In the genomic region with DNA sequence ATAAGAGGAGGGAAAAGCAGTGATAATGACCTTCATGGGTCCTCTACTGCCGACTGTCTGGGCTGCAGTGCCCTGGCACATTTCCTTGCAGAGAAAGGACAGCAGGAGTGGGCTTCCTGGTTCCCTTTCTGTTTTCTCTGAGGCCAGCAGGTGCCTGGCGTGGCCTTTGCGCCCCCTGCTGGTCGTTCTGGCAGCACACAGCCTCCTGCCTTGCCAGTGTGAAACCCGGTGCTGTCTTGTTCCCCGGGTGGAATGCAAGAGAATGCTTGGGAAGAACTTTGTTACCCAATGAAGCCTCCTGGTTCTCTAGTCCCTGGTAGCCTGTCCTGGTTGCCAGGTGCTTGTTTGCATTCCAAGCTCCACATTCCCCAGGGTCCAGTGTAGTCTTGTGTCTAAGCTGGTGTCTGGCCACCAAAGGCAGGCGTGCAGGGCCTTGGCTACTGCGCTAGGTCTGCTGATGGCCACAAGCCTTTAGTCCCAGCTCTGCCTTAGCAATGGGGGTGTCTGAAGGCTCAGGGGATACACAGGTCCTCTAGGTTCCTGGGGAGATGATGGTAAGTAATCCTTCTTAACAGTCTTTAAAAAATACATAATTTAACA, we compare ENCODE assay signal across 8 cellular contexts.
DNase-seq lines count a peak whose midpoint lies in the region; ATAC-seq and TF ChIP-seq lines count a peak whose summit lies in the region.

No MANE protein-coding gene starts in this region.

- H2BK5ac ChIP-seq in mesendoderm (ENCODE audit: low read length): peak overlapping the region; percentile 98

- intact Hi-C loops in dorsolateral prefrontal cortex (cut with DNase I): loop anchor here (5.0 to 10.0 kb wide), 3 partner anchors 1342 to 1692 kb away; no protein-coding TSS in a partner anchor

- H4K8ac ChIP-seq in mesendoderm (ENCODE audit: low read depth, low read length): no peak overlapping the region

- peaks cover 6% of the 10 kb centered on the region for H3K4me1 ChIP-seq in mesendoderm (ENCODE audit: control insufficient read depth, low read depth, low read length)

- peak; percentile 60 to 96 (median 92) for TF ChIP-seq CTCF in dorsolateral prefrontal cortex (IDR thresholded peaks at IDR 0.05 in 54 of 56, conservative IDR thresholded peaks at IDR 0.05 in 2 of 56; ENCODE audit: low read depth in 1 of 56, partially characterized antibody in 56 of 56)

- DNase-seq in NCI-H1436 (lab: John Stamatoyannopoulos, UW): peak; percentile 13
- no peak for DNase-seq in NCI-H1436 treated with DMSO at 0.1 percent for 48 hours (lab: John Stamatoyannopoulos, UW)
- DNase-seq in NCI-H345 treated with DMSO at 0.1 percent for 48 hours (lab: John Stamatoyannopoulos, UW; ENCODE audit: unreplicated experiment): peak; percentile 6
- DNase-seq in activated CD4-positive, alpha-beta T cell treated with anti-CD3 and anti-CD28 coated beads, Interleukin-2, amount 50 U/mL, for 1 hour: peak; percentile 52
- DNase-seq in dorsolateral prefrontal cortex: peak; percentile 37 to 83 (median 72)
- DNase-seq in mesendoderm: peak; percentile 91
- peak; percentile 1 to 17 for DNase-seq in stimulated activated CD8-positive, alpha-beta memory T cell treated with anti-CD3 and anti-CD28 coated beads, Interleukin-4, amount 100 ng/mL, for 1 hour (ENCODE audit: low read depth in 2 of 2, low spot score in 1 of 2)

- no peak overlapping the region for H3K23ac ChIP-seq in mesendoderm (ENCODE audit: low read length)

- H3K18ac ChIP-seq in mesendoderm (ENCODE audit: low read length): peak overlapping the region; percentile 4

- no peaks in the 10 kb centered on the region for H3K79me2 ChIP-seq in mesendoderm (ENCODE audit: control insufficient read depth, insufficient read depth, low read length)

- H3K27me3 ChIP-seq in dorsolateral prefrontal cortex (peaks cover 0 to 7% (median 0%) of the 10 kb centered on the region in 45 donors), mesendoderm (ENCODE audit: insufficient read depth, low read length, poor library complexity) (no peaks in the 10 kb centered on the region)

- peak overlapping the region; percentile 97 for H2AK5ac ChIP-seq in mesendoderm (ENCODE audit: low read length)

- no CpG with 5 or more reads among the region's 8 CpGs for WGBS in mesendoderm (ENCODE audit: extremely low coverage, insufficient coverage, low lambda C conversion rate)

- H3K4me3 ChIP-seq in dorsolateral prefrontal cortex: no peak overlapping the region
- H3K4me3 ChIP-seq in mesendoderm (ENCODE audit: low read length): no peak overlapping the region

- H3K79me1 ChIP-seq in mesendoderm (ENCODE audit: low read length): no peaks in the 10 kb centered on the region

- H4K5ac ChIP-seq in mesendoderm (ENCODE audit: low read length): no peak overlapping the region

- peak overlapping the region; percentile 88 for H3K4ac ChIP-seq in mesendoderm (ENCODE audit: low read depth, low read length)

- no peak overlapping the region for H3K9ac ChIP-seq in mesendoderm (ENCODE audit: low read length)

- H3K36me3 ChIP-seq in mesendoderm (ENCODE audit: control insufficient read depth, insufficient read depth, low read length): no peaks in the 10 kb centered on the region

- no peak overlapping the region for H3K4me2 ChIP-seq in mesendoderm (ENCODE audit: low read length)

- H3K56ac ChIP-seq in mesendoderm (ENCODE audit: low read length): peak overlapping the region; percentile 84

- no peak overlapping the region for H2BK15ac ChIP-seq in mesendoderm (replicated peaks; ENCODE audit: low read depth)

- H2BK120ac ChIP-seq in mesendoderm (ENCODE audit: low read depth, low read length): no peak overlapping the region

- ATAC-seq in HG02870 (IDR thresholded peaks at IDR 0.05; ENCODE audit: unreplicated experiment): peak; percentile 81

- H3K27ac ChIP-seq in dorsolateral prefrontal cortex (no peak overlapping the region), mesendoderm (ENCODE audit: low read depth, low read length) (peak overlapping the region; percentile 66)
